19 cellular contexts compared by ENCODE assay signal in genomic region chr15:66196565-66196964, GRCh38. TPM values are rescaled to one million over a fixed set of nuclear protein-coding genes. Genes with fewer than 3 reads are reported as not detected.
DNase-seq lines count a peak whose midpoint lies in the region; ATAC-seq and TF ChIP-seq lines count a peak whose summit lies in the region.
"Had no signal": no experiment of that assay in that cellular context is flagged by ENCODE, and none has a peak within 500 bp of the region (broad histone marks: within the 10 kb centered on the region; RNA-seq: fewer than 3 reads in every experiment).

No MANE protein-coding gene starts in this region.

- no peaks in the 10 kb centered on the region for H4K20me1 ChIP-seq in mammary epithelial cell (ENCODE audit: insufficient read depth, low read length)

- intact Hi-C loops in mammary epithelial cell (cut with micrococcal nuclease) (loop anchor here (10.0 kb wide), 2 partner anchors 88 to 282 kb away; no protein-coding TSS in a partner anchor), psoas muscle (cut with DNase I) (loop anchor here in 1 of 2 donors (10.0 kb wide), 2 partner anchors 212 to 562 kb away; no protein-coding TSS in a partner anchor)

- BruUV-seq in mammary epithelial cell (replicated peaks; lab: Mats Ljungman, UMichigan), result no TSS peak

- no peaks in the 10 kb centered on the region for H3K36me3 ChIP-seq in mammary epithelial cell (ENCODE audit: insufficient read depth, low read length)
- no peaks in the 10 kb centered on the region for H3K36me3 ChIP-seq in psoas muscle (ENCODE audit: insufficient read depth in 1 of 2, low read depth in 1 of 2)
- H3K36me3 ChIP-seq: upper lobe of right lung had no signal

- CTCF ChIA-PET in mammary epithelial cell (lab: Charles Lee; ENCODE audit: low non-redundant PET), result no interaction called here

- dilution Hi-C loops in mammary epithelial cell (cut with HindIII; ENCODE audit: low sequenced_read_pairs), result no loop called here

- H3K27me3 ChIP-seq in mammary epithelial cell (ENCODE audit: insufficient read depth, low read length), result no peaks in the 10 kb centered on the region
- H3K27me3 ChIP-seq in psoas muscle (ENCODE audit: insufficient read depth in 3 of 3, low read length in 2 of 3), result no peaks in the 10 kb centered on the region

- H3K79me2 ChIP-seq in mammary epithelial cell (ENCODE audit: insufficient read depth, low read length), result no peaks in the 10 kb centered on the region

- 0% methylated on average over 2 of the region's 2 CpGs for WGBS in mammary epithelial cell (ENCODE audit: low coverage, missing lambda C conversion rate)
- WGBS in psoas muscle, 3 donors, result 50 to 57% (median 52%) methylated on average over 2 of the region's 2 CpGs

- peak overlapping the region; percentile 66 for H2AFZ ChIP-seq in mammary epithelial cell (ENCODE audit: low read depth, low read length)

- H3K4me3 ChIP-seq in mammary epithelial cell (replicated peaks in 1 of 3; ENCODE audit: insufficient read depth in 1 of 3, low read depth in 2 of 3, low read length in 3 of 3) (no peak overlapping the region), psoas muscle (no peak overlapping the region)
- H3K4me3 ChIP-seq: upper lobe of right lung had no signal

- H3K4me1 ChIP-seq in mammary epithelial cell (ENCODE audit: insufficient read depth, low read length), result peaks cover 18% of the 10 kb centered on the region
- H3K4me1 ChIP-seq in psoas muscle, result no peaks in the 10 kb centered on the region
- H3K4me1 ChIP-seq: upper lobe of right lung had no signal

- no peak for ATAC-seq in psoas muscle
- no peak for ATAC-seq in GM18511 (IDR thresholded peaks at IDR 0.05; ENCODE audit: unreplicated experiment)
- ATAC-seq: upper lobe of right lung had no signal

- H3K27ac ChIP-seq in mammary epithelial cell (ENCODE audit: insufficient read depth, low read depth, low read length) (peak overlapping the region; percentile 77), psoas muscle (no peak overlapping the region)
- H3K27ac ChIP-seq: C4-2B, upper lobe of right lung had no signal

- peak overlapping the region; percentile 67 for H3K4me2 ChIP-seq in mammary epithelial cell (ENCODE audit: insufficient read depth, low read depth, low read length)

- in situ Hi-C loops in ACHN (cut with HindIII; ENCODE audit: low pct_ligation_motif_present, low pct_unique_long_range_greater_than_20kb, low sequenced_read_pairs) (no loop called here), mammary epithelial cell (cut with MboI; ENCODE audit: low sequenced_read_pairs in 2 of 2) (no loop called here)

- TF ChIP-seq CTCF in mammary epithelial cell (conservative IDR thresholded peaks at IDR 0.05 in 1 of 2, IDR thresholded peaks at IDR 0.05 in 1 of 2; ENCODE audit: extremely low read depth in 1 of 2, insufficient read depth in 1 of 2, low read depth in 1 of 2, low read length in 2 of 2), result no peak
- TF ChIP-seq CTCF in psoas muscle (IDR thresholded peaks at IDR 0.05), result no peak

- no peak overlapping the region for H3K9ac ChIP-seq in mammary epithelial cell (ENCODE audit: insufficient read depth, low read length)

- peak; percentile 6 for DNase-seq in ACHN
- DNase-seq in LoVo (ENCODE audit: low spot score), result peak; percentile 12
- DNase-seq in mammary epithelial cell, result peak; percentile 96
- DNase-seq in kidney tubule cell (ENCODE audit: low spot score), result peak; percentile 85
- DNase-seq in activated effector memory CD4-positive, alpha-beta T cell treated with anti-CD3 and anti-CD28 coated beads, Interleukin-2, amount 50 U/mL, for 16 hours, result no peak
- DNase-seq in psoas muscle, result no peak
- DNase-seq in 8988T, result no peak
- DNase-seq: activated CD4-positive, alpha-beta T cell treated with anti-CD3 and anti-CD28 coated beads, Interleukin-2, amount 50 U/mL, for 4 hours; activated naive CD4-positive, alpha-beta T cell treated with Interleukin-2 at 50 U/mL for 16 hours; aorta; endodermal cell; H9; hippocampal formation; MV-4-11; NCI-H187; stimulated activated CD4-positive, alpha-beta T cell treated with anti-CD3 and anti-CD28 coated beads, Interleukin-4, amount 100 ng/mL, for 24 hours; upper lobe of right lung had no signal

- H3K9me3 ChIP-seq in mammary epithelial cell (replicated peaks; ENCODE audit: insufficient read depth, low read length) (no peaks in the 10 kb centered on the region), psoas muscle (no peaks in the 10 kb centered on the region)
- H3K9me3 ChIP-seq: upper lobe of right lung had no signal

RNA-seq across cellular contexts. Expression of gene MEGF11, which starts 57.0 kb away (rescaled TPM):
- not detected for total RNA-seq in mammary epithelial cell
- 0.15 TPM for polyA plus RNA-seq in mammary epithelial cell
- not detected for polyA minus RNA-seq in mammary epithelial cell
- not detected for total RNA-seq in psoas muscle
- polyA plus RNA-seq in psoas muscle, result under 1 TPM in 2 of 3 donors, not detected in 1; 0.04 to 0.05 TPM
- total RNA-seq: aorta had no signal
- polyA plus RNA-seq: aorta had no signal

Comparison
In these comparisons a context has a peak if more than half of its experiments do, and no peak if none do; other contexts are left out.
1. DNase-seq: peak in ACHN (single experiment), LoVo (single experiment), mammary epithelial cell (single experiment) and kidney tubule cell (single experiment); none in activated effector memory CD4-positive, alpha-beta T cell treated with anti-CD3 and anti-CD28 coated beads, Interleukin-2, amount 50 U/mL, for 16 hours (single experiment), psoas muscle (0 of 2) and 8988T (single experiment).